In the genomic region with DNA sequence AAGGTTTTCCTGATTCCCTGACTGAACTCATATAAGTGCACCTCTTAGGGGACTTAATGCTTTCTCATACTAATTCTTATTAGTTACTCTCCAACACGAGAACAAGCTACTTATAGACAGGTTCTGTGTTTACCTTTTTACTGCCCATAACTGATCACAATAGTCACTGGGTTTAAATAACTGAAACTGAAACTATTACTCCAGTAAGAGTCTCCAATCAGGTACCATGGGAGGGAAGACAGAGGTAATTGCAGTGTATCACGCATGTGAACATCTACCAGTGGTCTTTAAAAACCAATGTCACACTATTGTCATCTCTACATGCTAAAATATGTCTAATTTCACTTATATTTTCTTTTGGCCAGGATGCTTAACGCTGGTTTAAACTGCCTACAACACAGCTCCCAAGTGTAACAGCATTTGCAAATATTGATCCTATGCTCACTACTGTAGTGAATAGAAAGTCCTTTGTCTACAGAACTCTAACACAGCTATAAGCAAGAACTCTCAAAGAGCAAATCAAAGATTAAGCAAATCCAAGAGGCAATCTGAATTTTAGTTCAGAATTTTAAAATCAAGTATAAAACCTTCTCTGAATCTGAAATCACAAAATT, we compare ENCODE assay signal across 10 cellular contexts. TPM values are rescaled to one million over a fixed set of nuclear protein-coding genes. Genes with fewer than 3 reads are reported as not detected.
DNase-seq lines count a peak whose midpoint lies in the region; ATAC-seq and TF ChIP-seq lines count a peak whose summit lies in the region.
"Had no signal": no experiment of that assay in that cellular context is flagged by ENCODE, and none has a peak within 500 bp of the region (broad histone marks: within the 10 kb centered on the region; RNA-seq: fewer than 3 reads in every experiment).

No MANE protein-coding gene starts in this region.

- POLR2A ChIA-PET in activated naive CD8-positive, alpha-beta T cell treated with anti-CD3 and anti-CD28 coated beads, Interleukin-2, amount 10 ng/mL, durations not matched to agents 7 days and 5 days (lab: Charles Lee), result interaction anchor here (2.3 kb wide), 1 partner anchor 80 kb away, joined by 10 read pairs; a partner anchor contains a TSS

- DNase-seq in stimulated activated naive CD8-positive, alpha-beta T cell treated with anti-CD3 and anti-CD28 coated beads, Interleukin-15, Interleukin-2, amounts not matched to agents 100 U/mL and 50 U/mL, for 24 hours, result no peak
- no peak for DNase-seq in activated naive CD8-positive, alpha-beta T cell treated with anti-CD3 and anti-CD28 coated beads, Interleukin-2, amount 10 ng/mL, durations not matched to agents 7 days and 5 days
- no peak for DNase-seq in right lobe of liver
- no peak for DNase-seq in adrenal gland
- DNase-seq in NCI-H446 (lab: John Stamatoyannopoulos, UW), result no peak
- DNase-seq: DMS 273 treated with DMSO at 0.1 percent for 48 hours; stimulated activated CD4-positive, alpha-beta T cell treated with anti-CD3 and anti-CD28 coated beads, Interleukin-2, amount 100 ng/mL, for 24 hours had no signal

- H3K27me3 ChIP-seq in right lobe of liver (no peaks in the 10 kb centered on the region), adrenal gland (no peaks in the 10 kb centered on the region)

- intact Hi-C loops in right lobe of liver (cut with DNase I) (no loop called here), adrenal gland (cut with DNase I) (loop anchor here in 1 of 2 donors (10.0 kb wide), 1 partner anchor 55 kb away; no protein-coding TSS in a partner anchor)

- H3K36me3 ChIP-seq in right lobe of liver (no peaks in the 10 kb centered on the region), adrenal gland (replicated peaks in 1 of 2) (no peaks in the 10 kb centered on the region)

- peak overlapping the region; percentile 93 for H3K4me3 Mint-ChIP-seq in stimulated activated naive CD8-positive, alpha-beta T cell treated with anti-CD3 and anti-CD28 coated beads, Interleukin-15, Interleukin-2, amounts not matched to agents 100 ng/mL and 50 ng/mL, for 24 hours
- H3K4me3 Mint-ChIP-seq in activated naive CD8-positive, alpha-beta T cell treated with anti-CD3 and anti-CD28 coated beads, Interleukin-2, amount 10 ng/mL, durations not matched to agents 7 days and 5 days, result peak overlapping the region; percentile 94

- no peaks in the 10 kb centered on the region for H3K9me3 Mint-ChIP-seq in stimulated activated naive CD8-positive, alpha-beta T cell treated with anti-CD3 and anti-CD28 coated beads, Interleukin-15, Interleukin-2, amounts not matched to agents 100 ng/mL and 50 ng/mL, for 24 hours
- no peaks in the 10 kb centered on the region for H3K9me3 Mint-ChIP-seq in activated naive CD8-positive, alpha-beta T cell treated with anti-CD3 and anti-CD28 coated beads, Interleukin-2, amount 10 ng/mL, durations not matched to agents 7 days and 5 days

- no peak for TF ChIP-seq CTCF in right lobe of liver (IDR thresholded peaks at IDR 0.05)
- no peak for TF ChIP-seq CTCF in adrenal gland (IDR thresholded peaks at IDR 0.05)

- peaks cover 68% of the 10 kb centered on the region for H3K36me3 Mint-ChIP-seq in stimulated activated naive CD8-positive, alpha-beta T cell treated with anti-CD3 and anti-CD28 coated beads, Interleukin-15, Interleukin-2, amounts not matched to agents 100 ng/mL and 50 ng/mL, for 24 hours (ENCODE audit: low read depth)
- H3K36me3 Mint-ChIP-seq in activated naive CD8-positive, alpha-beta T cell treated with anti-CD3 and anti-CD28 coated beads, Interleukin-2, amount 10 ng/mL, durations not matched to agents 7 days and 5 days, result peaks cover 25% of the 10 kb centered on the region

- 25% methylated on average over 3 of the region's 3 CpGs for WGBS in right lobe of liver (ENCODE audit: insufficient coverage, low coverage, low lambda C conversion rate, missing lambda C conversion rate)
- 29 to 48% (median 37%) methylated on average over 3 of the region's 3 CpGs for WGBS in adrenal gland, 4 donors

- H3K27ac ChIP-seq in right lobe of liver (peak overlapping the region in 2 of 3 donors; percentile 19 to 30), adrenal gland (peak overlapping the region in 2 of 5 donors; percentile 13 to 29)

- H3K27ac Mint-ChIP-seq in stimulated activated naive CD8-positive, alpha-beta T cell treated with anti-CD3 and anti-CD28 coated beads, Interleukin-15, Interleukin-2, amounts not matched to agents 100 ng/mL and 50 ng/mL, for 24 hours, result peak overlapping the region; percentile 33
- H3K27ac Mint-ChIP-seq in activated naive CD8-positive, alpha-beta T cell treated with anti-CD3 and anti-CD28 coated beads, Interleukin-2, amount 10 ng/mL, durations not matched to agents 7 days and 5 days, result peak overlapping the region; percentile 77

- H3K4me3 ChIP-seq in right lobe of liver (peak overlapping the region in 1 of 3 donors; percentile 17), adrenal gland (peak overlapping the region in 1 of 4 donors; percentile 20)

- no peaks in the 10 kb centered on the region for H3K27me3 Mint-ChIP-seq in stimulated activated naive CD8-positive, alpha-beta T cell treated with anti-CD3 and anti-CD28 coated beads, Interleukin-15, Interleukin-2, amounts not matched to agents 100 ng/mL and 50 ng/mL, for 24 hours
- no peaks in the 10 kb centered on the region for H3K27me3 Mint-ChIP-seq in activated naive CD8-positive, alpha-beta T cell treated with anti-CD3 and anti-CD28 coated beads, Interleukin-2, amount 10 ng/mL, durations not matched to agents 7 days and 5 days

- H3K4me1 ChIP-seq in right lobe of liver (peaks cover 0 to 66% (median 12%) of the 10 kb centered on the region in 4 donors), adrenal gland (replicated peaks in 1 of 2) (peaks cover 23 to 69% of the 10 kb centered on the region in 2 donors)

- H3K4me1 Mint-ChIP-seq in stimulated activated naive CD8-positive, alpha-beta T cell treated with anti-CD3 and anti-CD28 coated beads, Interleukin-15, Interleukin-2, amounts not matched to agents 100 ng/mL and 50 ng/mL, for 24 hours (ENCODE audit: low read depth), result peaks cover 67% of the 10 kb centered on the region
- H3K4me1 Mint-ChIP-seq in activated naive CD8-positive, alpha-beta T cell treated with anti-CD3 and anti-CD28 coated beads, Interleukin-2, amount 10 ng/mL, durations not matched to agents 7 days and 5 days, result peaks cover 45% of the 10 kb centered on the region

- H3K9me3 ChIP-seq in right lobe of liver, result no peaks in the 10 kb centered on the region
- H3K9me3 ChIP-seq in adrenal gland (replicated peaks in 1 of 3), result no peaks in the 10 kb centered on the region

- TF ChIP-seq POLR2A in right lobe of liver (IDR thresholded peaks at IDR 0.05) (no peak), adrenal gland (IDR thresholded peaks at IDR 0.05) (no peak)

- ATAC-seq in stimulated activated naive CD8-positive, alpha-beta T cell treated with anti-CD3 and anti-CD28 coated beads, Interleukin-15, Interleukin-2, amounts not matched to agents 100 U/mL and 50 U/mL, for 24 hours, result no peak
- no peak for ATAC-seq in activated naive CD8-positive, alpha-beta T cell treated with anti-CD3 and anti-CD28 coated beads, Interleukin-2, amount 10 ng/mL, durations not matched to agents 7 days and 5 days (ENCODE audit: low read depth)
- peak in 1 of 4 donors; percentile 11 for ATAC-seq in right lobe of liver
- no peak for ATAC-seq in HG02678 (IDR thresholded peaks at IDR 0.05; ENCODE audit: unreplicated experiment)
- no peak for ATAC-seq in HG03097 (IDR thresholded peaks at IDR 0.05; ENCODE audit: low FRiP score, unreplicated experiment)

RNA-seq across cellular contexts. Expression of a gene that starts 3.6 kb away (rescaled TPM):
- total RNA-seq in activated naive CD8-positive, alpha-beta T cell treated with anti-CD3 and anti-CD28 coated beads, Interleukin-2, amount 10 ng/mL, durations not matched to agents 7 days and 5 days, result 100 to 1,000 TPM; 187 to 194 TPM
- total RNA-seq in right lobe of liver (100 to 1,000 TPM; 116 to 228 (median 128) TPM), adrenal gland (100 to 1,000 TPM; 182 to 412 (median 222) TPM)
- 100 to 1,000 TPM in 1 of 3 donors, 10 to 100 TPM in 2; 45.3 to 377 (median 48.2) TPM for polyA plus RNA-seq in adrenal gland
